In genomic region chr10:100731603-100732596, GRCh38 we compare ENCODE assay signal across 13 cellular contexts. TPM values are rescaled to one million over a fixed set of nuclear protein-coding genes. Genes with fewer than 3 reads are reported as not detected.
DNase-seq lines count a peak whose midpoint lies in the region; ATAC-seq and TF ChIP-seq lines count a peak whose summit lies in the region.
"Had no signal": no experiment of that assay in that cellular context is flagged by ENCODE, and none has a peak within 500 bp of the region (broad histone marks: within the 10 kb centered on the region; RNA-seq: fewer than 3 reads in every experiment).

No MANE protein-coding gene starts in this region.

- no peaks in the 10 kb centered on the region for H3K9me3 Mint-ChIP-seq in effector memory CD8-positive, alpha-beta T cell
- no peaks in the 10 kb centered on the region for H3K9me3 Mint-ChIP-seq in osteocyte (ENCODE audit: unreplicated experiment)

- peaks cover 81 to 98% of the 10 kb centered on the region in 2 donors for H3K27me3 Mint-ChIP-seq in effector memory CD8-positive, alpha-beta T cell
- peaks cover 89% of the 10 kb centered on the region for H3K27me3 Mint-ChIP-seq in osteocyte (ENCODE audit: unreplicated experiment)

- H3K36me3 ChIP-seq in left lung: no peaks in the 10 kb centered on the region

- H3K4me1 ChIP-seq in left lung: peaks cover 8 to 26% of the 10 kb centered on the region in 2 donors

- ATAC-seq in HG02759 (IDR thresholded peaks at IDR 0.05; ENCODE audit: unreplicated experiment) (peak; percentile 16), left lung (no peak), HG02938 (IDR thresholded peaks at IDR 0.05; ENCODE audit: unreplicated experiment) (no peak)
- no peak for ATAC-seq in effector memory CD8-positive, alpha-beta T cell (replicated peaks)

- H3K27me3 ChIP-seq in left lung: peaks cover 91 to 100% of the 10 kb centered on the region in 2 donors

- H3K4me3 ChIP-seq in left lung: no peak overlapping the region

- no peak for TF ChIP-seq CTCF in osteocyte (IDR thresholded peaks at IDR 0.05)
- no peak for TF ChIP-seq CTCF in left lung (IDR thresholded peaks at IDR 0.05)

- H3K9me3 ChIP-seq in left lung: no peaks in the 10 kb centered on the region

- H3K4me1 Mint-ChIP-seq in effector memory CD8-positive, alpha-beta T cell (ENCODE audit: low read depth in 2 of 2): peaks cover 19 to 41% of the 10 kb centered on the region in 2 donors
- H3K4me1 Mint-ChIP-seq in osteocyte (ENCODE audit: unreplicated experiment): peaks cover 41% of the 10 kb centered on the region

- H3K36me3 Mint-ChIP-seq in effector memory CD8-positive, alpha-beta T cell (ENCODE audit: insufficient read depth): no peaks in the 10 kb centered on the region
- peaks cover under 1% of the 10 kb centered on the region for H3K36me3 Mint-ChIP-seq in osteocyte (ENCODE audit: unreplicated experiment)

- DNase-seq in ELF-1 (ENCODE audit: low read depth, low spot score): peak; percentile 34
- DNase-seq in effector memory CD8-positive, alpha-beta T cell: no peak
- no peak for DNase-seq in osteocyte (ENCODE audit: extremely low spot score, unreplicated experiment)
- DNase-seq in middle frontal gyrus (ENCODE audit: extremely low spot score, low spot score): no peak
- DNase-seq in left lung: no peak
- DNase-seq: activated CD4-positive, alpha-beta T cell treated with anti-CD3 and anti-CD28 coated beads for 1 hour; DMS79 treated with DMSO at 0.1 percent for 48 hours; NCI-H446 treated with DMSO at 0.1 percent for 48 hours had no signal

- H3K27ac ChIP-seq in left lung: no peak overlapping the region
- H3K27ac ChIP-seq: HL-60 had no signal

- intact Hi-C loops in left lung (cut with DNase I): no loop called here

- peak overlapping the region; percentile 66 to 72 for H3K4me3 Mint-ChIP-seq in effector memory CD8-positive, alpha-beta T cell
- peak overlapping the region; percentile 76 for H3K4me3 Mint-ChIP-seq in osteocyte (ENCODE audit: unreplicated experiment)

- H3K27ac Mint-ChIP-seq in effector memory CD8-positive, alpha-beta T cell: no peak overlapping the region
- H3K27ac Mint-ChIP-seq in osteocyte (ENCODE audit: unreplicated experiment): no peak overlapping the region

RNA-seq across cellular contexts. Expression of gene PAX2, which starts 13.5 kb away (rescaled TPM):
- total RNA-seq in osteocyte (0.30 and 1.4 TPM in 2 replicates), left lung (not detected)
- total RNA-seq: omental fat pad, Right ventricle myocardium inferior had no signal
